8 cellular contexts compared by ENCODE assay signal in genomic region chr22:40348025-40348658, GRCh38. TPM values are rescaled to one million over a fixed set of nuclear protein-coding genes. Genes with fewer than 3 reads are reported as not detected.
A peak's percentile ranks its signal among the peaks of the same experiment; 100 is the strongest.
DNase-seq lines count a peak whose midpoint lies in the region; ATAC-seq and TF ChIP-seq lines count a peak whose summit lies in the region.

No MANE protein-coding gene starts in this region.

- H3K36me3 ChIP-seq in stomach = peaks cover 26 to 49% (median 44%) of the 10 kb centered on the region in 4 donors

- peak; percentile 27 for DNase-seq in SKM-1 treated with dmso at 0.1 percent for 144 hours (lab: John Stamatoyannopoulos, UW; ENCODE audit: unreplicated experiment)
- DNase-seq in SKM-1 (lab: John Stamatoyannopoulos, UW; ENCODE audit: unreplicated experiment) = no peak
- DNase-seq in NCI-H2171 (lab: John Stamatoyannopoulos, UW) = peak; percentile 21
- DNase-seq in activated CD4-positive, alpha-beta T cell treated with anti-CD3 and anti-CD28 coated beads, Interleukin-2, amount 50 U/mL, for 4 hours = peak; percentile 64 to 68
- DNase-seq in ecto neural progenitor cell (ENCODE audit: low spot score) = peak; percentile 53
- no peak for DNase-seq in mesothelial cell of epicardium (ENCODE audit: low spot score in 2 of 2, unreplicated experiment in 2 of 2)
- peak; percentile 58 for DNase-seq in stomach

- no peaks in the 10 kb centered on the region for H3K9me3 Mint-ChIP-seq in mesothelial cell of epicardium

- ATAC-seq in HG03520 (IDR thresholded peaks at IDR 0.05; ENCODE audit: unreplicated experiment) = no peak

- intact Hi-C loops in stomach (cut with DNase I; ENCODE audit: low total_unique reads) = no loop called here

- no peaks in the 10 kb centered on the region for H3K27me3 Mint-ChIP-seq in mesothelial cell of epicardium (ENCODE audit: low read depth)

- H3K27ac Mint-ChIP-seq in mesothelial cell of epicardium = peak overlapping the region; percentile 99

- peak overlapping the region; percentile 98 for H3K4me3 Mint-ChIP-seq in mesothelial cell of epicardium

- no peak for TF ChIP-seq EP300 in stomach (IDR thresholded peaks at IDR 0.05)

- no peak for TF ChIP-seq POLR2A in stomach (IDR thresholded peaks at IDR 0.05)

- H3K36me3 Mint-ChIP-seq in mesothelial cell of epicardium = peaks cover 13% of the 10 kb centered on the region

- H3K4me1 Mint-ChIP-seq in mesothelial cell of epicardium = peaks cover 13% of the 10 kb centered on the region

- no peaks in the 10 kb centered on the region for H3K9me3 ChIP-seq in stomach

- H3K4me3 ChIP-seq in stomach = peak overlapping the region in 2 of 4 donors; percentile 66 to 81

- H3K4me1 ChIP-seq in stomach = peaks cover 11 to 40% (median 32%) of the 10 kb centered on the region in 4 donors

- peak overlapping the region in 3 of 5 donors; percentile 89 to 90 (median 89) for H3K27ac ChIP-seq in stomach

- WGBS in stomach, 5 donors = 63 to 70% (median 66%) methylated on average over 10 of the region's 10 CpGs

- TF ChIP-seq CTCF in mesothelial cell of epicardium (IDR thresholded peaks at IDR 0.05; ENCODE audit: unreplicated experiment) = peak; percentile 22
- peak in 5 of 7 experiments; percentile 33 to 70 (median 60) for TF ChIP-seq CTCF in stomach (IDR thresholded peaks at IDR 0.05)

- H3K27me3 ChIP-seq in stomach = no peaks in the 10 kb centered on the region

RNA-seq across cellular contexts. Expression of gene ADSL, which starts 1.8 kb away (rescaled TPM):
- total RNA-seq in mesothelial cell of epicardium (73.4 to 77.8 TPM (median 77.7 TPM) in 3 replicates), stomach (100 to 1,000 TPM in 1 of 5 donors, 10 to 100 TPM in 4; 17.0 to 167 (median 27.8) TPM)
- 10 to 100 TPM; 33.9 to 39.4 (median 39.3) TPM for polyA plus RNA-seq in stomach

RNA-seq across cellular contexts. Expression of gene SGSM3, which starts 22.3 kb away (rescaled TPM):
- total RNA-seq in mesothelial cell of epicardium (93.4 to 101 TPM (median 100 TPM) in 3 replicates), stomach (100 to 1,000 TPM; 109 to 503 (median 285) TPM)
- 100 to 1,000 TPM; 142 to 187 (median 147) TPM for polyA plus RNA-seq in stomach

Comparison
In these comparisons a context has a peak if more than half of its experiments do, and no peak if none do; other contexts are left out.
1. DNase-seq: peak in SKM-1 treated with dmso at 0.1 percent for 144 hours (single experiment), NCI-H2171 (single experiment), activated CD4-positive, alpha-beta T cell treated with anti-CD3 and anti-CD28 coated beads, Interleukin-2, amount 50 U/mL, for 4 hours (2 of 2), ecto neural progenitor cell (single experiment) and stomach (single experiment); none in SKM-1 (single experiment) and mesothelial cell of epicardium (0 of 2).